In genomic region chr2:60554649-60555065, GRCh38 we compare ENCODE assay signal across 7 cellular contexts. TPM values are rescaled to one million over a fixed set of nuclear protein-coding genes. Genes with fewer than 3 reads are reported as not detected.
DNase-seq lines count a peak whose midpoint lies in the region; ATAC-seq, FAIRE-seq and TF ChIP-seq lines count a peak whose summit lies in the region.

No MANE protein-coding gene starts in this region.

- H3K9ac ChIP-seq in astrocyte (ENCODE audit: low read length) (peak overlapping the region; percentile 71), subcutaneous abdominal adipose tissue (ENCODE audit: low read length in 5 of 5) (peak overlapping the region in 3 of 5 donors; percentile 0 to 45 (median 43))

- peak overlapping the region; percentile 97 for H3K4me3 Mint-ChIP-seq in astrocyte (ENCODE audit: unreplicated experiment)

- DNase-seq in HL-60 (ENCODE audit: low read depth in 1 of 2, low spot score in 1 of 2) (peak in 1 of 2 experiments; percentile 22), astrocyte (ENCODE audit: low read depth) (no peak), kidney tubule cell (ENCODE audit: low spot score) (peak; percentile 29), NOMO-1 (lab: John Stamatoyannopoulos, UW; ENCODE audit: unreplicated experiment in 2 of 2) (no peak)

- no peaks in the 10 kb centered on the region for H3K9me3 Mint-ChIP-seq in astrocyte (ENCODE audit: unreplicated experiment)

- H3K4me1 Mint-ChIP-seq in astrocyte (ENCODE audit: low read depth, unreplicated experiment) = peaks cover 6% of the 10 kb centered on the region

- H4K20me1 ChIP-seq in astrocyte (ENCODE audit: insufficient read depth, low read length) = no peaks in the 10 kb centered on the region

- no peak for FAIRE-seq in astrocyte (lab: Jason Lieb, UNC)

- H3K4me3 ChIP-seq in HL-60 (replicated peaks; ENCODE audit: insufficient read depth, low read length) (peak overlapping the region; percentile 74), astrocyte (ENCODE audit: insufficient read depth, low read depth, low read length) (peak overlapping the region; percentile 83), subcutaneous abdominal adipose tissue (ENCODE audit: low read depth in 1 of 5, low read length in 5 of 5) (peak overlapping the region; percentile 71 to 78 (median 73))

- TF ChIP-seq CTCF in HL-60 (IDR thresholded peaks at IDR 0.05; ENCODE audit: insufficient read depth, low read length) (no peak), astrocyte (IDR thresholded peaks at IDR 0.05; ENCODE audit: insufficient read depth, low read depth, low read length) (no peak)

- H3K27ac Mint-ChIP-seq in astrocyte (ENCODE audit: unreplicated experiment) = no peak overlapping the region

- H3K36me3 Mint-ChIP-seq in astrocyte (ENCODE audit: low read depth, unreplicated experiment) = no peaks in the 10 kb centered on the region

- no peaks in the 10 kb centered on the region for H3K27me3 ChIP-seq in HL-60 (ENCODE audit: insufficient read depth, poor library complexity, severe bottlenecking)
- peaks cover 41% of the 10 kb centered on the region for H3K27me3 ChIP-seq in astrocyte (ENCODE audit: insufficient read depth, low read length)
- H3K27me3 ChIP-seq in subcutaneous abdominal adipose tissue (ENCODE audit: control insufficient read depth in 5 of 5, insufficient read depth in 4 of 5, low read length in 5 of 5) = peaks cover 23 to 57% (median 42%) of the 10 kb centered on the region in 5 donors

- H3K36me3 ChIP-seq in astrocyte (ENCODE audit: insufficient read depth, low read length) (no peaks in the 10 kb centered on the region), subcutaneous abdominal adipose tissue (ENCODE audit: control insufficient read depth in 5 of 5, insufficient read depth in 5 of 5, low read length in 5 of 5) (no peaks in the 10 kb centered on the region)

- H3K9me3 ChIP-seq in astrocyte (ENCODE audit: insufficient read depth, low read depth, low read length) (no peaks in the 10 kb centered on the region), subcutaneous abdominal adipose tissue (ENCODE audit: control insufficient read depth in 5 of 5, low read length in 5 of 5) (no peaks in the 10 kb centered on the region)

- peaks cover 28% of the 10 kb centered on the region for H3K79me2 ChIP-seq in astrocyte (ENCODE audit: insufficient read depth, low read length)

- peak overlapping the region; percentile 99 for H3K4me2 ChIP-seq in astrocyte (ENCODE audit: low read length)

- H3K27ac ChIP-seq in HL-60 (replicated peaks) (peak overlapping the region; percentile 94), astrocyte (ENCODE audit: low read depth, low read length) (no peak overlapping the region), subcutaneous abdominal adipose tissue (ENCODE audit: low read depth, low read length) (no peak overlapping the region)

- H3K27me3 Mint-ChIP-seq in astrocyte (ENCODE audit: low read depth, unreplicated experiment) = peaks cover 4% of the 10 kb centered on the region

- peak overlapping the region; percentile 94 for H2AFZ ChIP-seq in astrocyte (ENCODE audit: low read depth, low read length)

- H3K4me1 ChIP-seq in astrocyte (ENCODE audit: insufficient read depth, low read length) (peaks cover 15% of the 10 kb centered on the region), subcutaneous abdominal adipose tissue (ENCODE audit: control insufficient read depth in 5 of 5, insufficient read depth in 5 of 5, low read length in 5 of 5) (peaks cover 0 to 58% (median 52%) of the 10 kb centered on the region in 5 donors)

- peak; percentile 0 for ATAC-seq in GM18867 (IDR thresholded peaks at IDR 0.05; ENCODE audit: unreplicated experiment)
- ATAC-seq in GM21576 (IDR thresholded peaks at IDR 0.05; ENCODE audit: unreplicated experiment) = no peak

RNA-seq across cellular contexts. Expression of gene BCL11A, which starts 1.2 kb away (rescaled TPM):
- 29.8 and 32.0 TPM in 2 replicates for total RNA-seq in astrocyte
